25 cellular contexts compared by ENCODE assay signal in genomic region chr7:27764109-27764508, GRCh38. TPM values are rescaled to one million over a fixed set of nuclear protein-coding genes. Genes with fewer than 3 reads are reported as not detected.
A peak's percentile ranks its signal among the peaks of the same experiment; 100 is the strongest.
DNase-seq lines count a peak whose midpoint lies in the region; ATAC-seq, FAIRE-seq and TF ChIP-seq lines count a peak whose summit lies in the region.
"Had no signal": no experiment of that assay in that cellular context is flagged by ENCODE, and none has a peak within 500 bp of the region (broad histone marks: within the 10 kb centered on the region; RNA-seq: fewer than 3 reads in every experiment).

No MANE protein-coding gene starts in this region.

- no peak overlapping the region for H3K4me3 ChIP-seq in HepG2 (replicated peaks in 1 of 3; ENCODE audit: insufficient read depth in 1 of 3, low read depth in 2 of 3, low read length in 3 of 3)
- H3K4me3 ChIP-seq in right lobe of liver = no peak overlapping the region
- H3K4me3 ChIP-seq in endodermal cell (ENCODE audit: low read length) = peak overlapping the region; percentile 21
- H3K4me3 ChIP-seq: cardiac muscle cell, GM12878, SK-N-MC, thoracic aorta had no signal

- no peak for TF ChIP-seq CTCF in HepG2 (CRISPR knock-in tag; IDR thresholded peaks at IDR 0.05)
- TF ChIP-seq CTCF in right lobe of liver (IDR thresholded peaks at IDR 0.05) = no peak
- no peak for TF ChIP-seq CTCF in endodermal cell (conservative IDR thresholded peaks at IDR 0.05)

- H4K20me1 ChIP-seq in HepG2 (ENCODE audit: insufficient read depth, low read length) = peaks cover 3% of the 10 kb centered on the region; the same call in 1 of the 2 replicates

- no peak overlapping the region for H3K4me3 Mint-ChIP-seq in T-helper 17 cell
- H3K4me3 Mint-ChIP-seq in endodermal cell = peak overlapping the region; percentile 0
- H3K4me3 Mint-ChIP-seq: activated T-cell treated with anti-CD3 and anti-CD28 coated beads, Interleukin-2, amount 50 U/mL, for 4 hours; natural killer cell; stimulated activated memory B cell treated with anti-CD40 and anti-IgM and Interleukin-4, amounts not matched to agents 10 μg/mL and 1 μg/mL and 100 μg/mL, for 72 hours; T-helper 2 cell treated with Interferon-gamma antibody and Interleukin-4, amounts not matched to agents 5 μg/mL and 100 μg/mL, for 36 hours had no signal

- H3K27me3 ChIP-seq in HepG2 (ENCODE audit: control insufficient read depth in 1 of 2, insufficient read depth in 2 of 2, low read length in 2 of 2) (no peaks in the 10 kb centered on the region), right lobe of liver (no peaks in the 10 kb centered on the region), endodermal cell (ENCODE audit: control insufficient read depth, insufficient read depth, low read length, poor library complexity, severe bottlenecking) (no peaks in the 10 kb centered on the region)
- H3K27me3 ChIP-seq: cardiac muscle cell had no signal

- H3K36me3 Mint-ChIP-seq in T-helper 17 cell (ENCODE audit: low read depth) (peaks cover 5% of the 10 kb centered on the region), endodermal cell (ENCODE audit: low read depth) (peaks cover 48% of the 10 kb centered on the region)

- no peak overlapping the region for H3K4me2 ChIP-seq in HepG2 (ENCODE audit: low read depth, low read length)

- H3K9me3 ChIP-seq in HepG2 (ENCODE audit: low read length) (no peaks in the 10 kb centered on the region), right lobe of liver (no peaks in the 10 kb centered on the region), T-helper 17 cell (ENCODE audit: control insufficient read depth, low read length, poor library complexity, severe bottlenecking) (no peaks in the 10 kb centered on the region), endodermal cell (ENCODE audit: control insufficient read depth, low read length) (peaks cover 27% of the 10 kb centered on the region)
- H3K9me3 ChIP-seq: thoracic aorta had no signal

- FAIRE-seq in HepG2 (lab: Jason Lieb, UNC) = no peak
- FAIRE-seq: GM12878, H1 had no signal

- no TSS peak for BruUV-seq in HepG2 (replicated peaks; lab: Mats Ljungman, UMichigan)

- H3K27ac ChIP-seq in HepG2 (ENCODE audit: extremely low read length, insufficient read depth, low read length) (peak overlapping the region; percentile 17), right lobe of liver (no peak overlapping the region), endodermal cell (ENCODE audit: low read depth, low read length) (no peak overlapping the region)
- H3K27ac ChIP-seq: cardiac muscle cell, parathyroid adenoma, SK-N-MC, thoracic aorta had no signal

- ATAC-seq in HepG2 (no peak), right lobe of liver (no peak), T-helper 17 cell (no peak), GM21529 (IDR thresholded peaks at IDR 0.05; ENCODE audit: unreplicated experiment) (no peak)
- ATAC-seq: activated CD4-positive, CD25-positive, alpha-beta regulatory T cell treated with anti-CD3 and anti-CD28 coated beads, Interleukin-2, amount 50 U/mL, for 24 hours; activated T-cell treated with anti-CD3 and anti-CD28 coated beads, Interleukin-2, amount 50 U/mL, for 4 hours; esophagus mucosa; GM12878; natural killer cell; stimulated activated memory B cell treated with anti-CD40 and anti-IgM and Interleukin-4, amounts not matched to agents 10 μg/mL and 1 μg/mL and 100 μg/mL, for 72 hours had no signal

- H3K79me2 ChIP-seq in HepG2 (ENCODE audit: insufficient read depth, low read length) = peaks cover 10% of the 10 kb centered on the region

- peaks cover 14% of the 10 kb centered on the region for H3K4me1 ChIP-seq in HepG2 (ENCODE audit: insufficient read depth, low read length)
- no peaks in the 10 kb centered on the region for H3K4me1 ChIP-seq in right lobe of liver
- H3K4me1 ChIP-seq in endodermal cell (ENCODE audit: control insufficient read depth, insufficient read depth, low read length) = no peaks in the 10 kb centered on the region

- no peaks in the 10 kb centered on the region for H3K27me3 Mint-ChIP-seq in T-helper 17 cell
- H3K27me3 Mint-ChIP-seq in endodermal cell (ENCODE audit: insufficient read depth) = no peaks in the 10 kb centered on the region
- H3K27me3 Mint-ChIP-seq: stimulated activated memory B cell treated with anti-CD40 and anti-IgM and Interleukin-4, amounts not matched to agents 10 μg/mL and 1 μg/mL and 100 μg/mL, for 72 hours had no signal

- H3K4me1 Mint-ChIP-seq in T-helper 17 cell (peaks cover 20% of the 10 kb centered on the region), endodermal cell (peaks cover 10% of the 10 kb centered on the region)

- POLR2A ChIA-PET in HepG2 (lab: Yijun Ruan, JAX) = interaction anchor here (1.0 to 1.6 kb wide), 2 partner anchors 19 to 23 kb away, joined by 3 to 4 read pairs; no protein-coding TSS in a partner anchor

- TF ChIP-seq RAD21 in HepG2 (CRISPR knock-in tag; IDR thresholded peaks at IDR 0.05) = no peak

- intact Hi-C loops in HepG2 (cut with micrococcal nuclease; ENCODE audit: unreplicated experiment) (no loop called here), right lobe of liver (cut with DNase I) (no loop called here), posterior vena cava (cut with DNase I) (loop anchor here in 1 of 2 donors (10.0 kb wide), 1 partner anchor 549 kb away; no protein-coding TSS in a partner anchor)

- 72% methylated on average over 1 of the region's 1 CpG for WGBS in HepG2 (ENCODE audit: low lambda C conversion rate)
- 45% methylated on average over 1 of the region's 1 CpG for WGBS in right lobe of liver (ENCODE audit: insufficient coverage, low coverage, low lambda C conversion rate, missing lambda C conversion rate)
- WGBS in endodermal cell (ENCODE audit: insufficient coverage in 1 of 2, insufficient read length in 1 of 2), 2 experiments = 86% methylated on average over 1 of the region's 1 CpG; no CpG with 5 or more reads in 1 of the 2 experiments

- TF ChIP-seq POLR2A in HepG2 (IDR thresholded peaks at IDR 0.05; ENCODE audit: insufficient read depth in 1 of 2, low read depth in 2 of 2, low read length in 2 of 2) (no peak), right lobe of liver (IDR thresholded peaks at IDR 0.05) (no peak)

- H3K9ac ChIP-seq in HepG2 (ENCODE audit: insufficient read depth, low read depth, low read length) = no peak overlapping the region
- no peak overlapping the region for H3K9ac ChIP-seq in endodermal cell (ENCODE audit: extremely low read depth, low read length, poor library complexity, severe bottlenecking)
- H3K9ac ChIP-seq: parathyroid adenoma had no signal

- TF ChIP-seq EP300 in HepG2 (IDR thresholded peaks at IDR 0.05; ENCODE audit: low read depth in 2 of 2, low read length in 2 of 2) (no peak), HepG2 (CRISPR knock-in tag; IDR thresholded peaks at IDR 0.05; ENCODE audit: borderline replicate concordance) (no peak)

- peak overlapping the region; percentile 66 for H3K27ac Mint-ChIP-seq in T-helper 17 cell
- peak overlapping the region; percentile 27 for H3K27ac Mint-ChIP-seq in endodermal cell
- H3K27ac Mint-ChIP-seq: natural killer cell; stimulated activated memory B cell treated with anti-CD40 and anti-IgM and Interleukin-4, amounts not matched to agents 10 μg/mL and 1 μg/mL and 100 μg/mL, for 72 hours; T-helper 2 cell treated with Interferon-gamma antibody and Interleukin-4, amounts not matched to agents 5 μg/mL and 100 μg/mL, for 36 hours had no signal

- in situ Hi-C loops in HepG2 (cut with HindIII; ENCODE audit: extremely low pct_ligation_motif_present, low pct_unique_long_range_greater_than_20kb) = no loop called here

- DNase-seq in HepG2 (ENCODE audit: low spot score) (no peak), right lobe of liver (no peak), T-helper 17 cell (no peak), endodermal cell (no peak), GOT3 (lab: John Stamatoyannopoulos, UW) (no peak), NCI-H146 treated with DMSO at 0.1 percent for 48 hours (lab: John Stamatoyannopoulos, UW; ENCODE audit: unreplicated experiment) (no peak), posterior vena cava (ENCODE audit: low spot score) (no peak)
- DNase-seq: activated T-cell treated with anti-CD3 and anti-CD28 coated beads, Interleukin-2, amount 50 U/mL, for 4 hours; effector CD4-positive, alpha-beta T cell; natural killer cell; NCI-H1105; NCI-H510A; RPMI8226; stimulated activated CD4-positive, alpha-beta T cell treated with anti-CD3 and anti-CD28 coated beads, Interleukin-1b, Interleukin-23, amount 100 ng/mL, for 48 hours had no signal

- H3K9me3 Mint-ChIP-seq in endodermal cell = peaks cover 15% of the 10 kb centered on the region
- H3K9me3 Mint-ChIP-seq: activated T-cell treated with anti-CD3 and anti-CD28 coated beads, Interleukin-2, amount 50 U/mL, for 4 hours; natural killer cell; T-helper 2 cell treated with Interferon-gamma antibody and Interleukin-4, amounts not matched to agents 5 μg/mL and 100 μg/mL, for 36 hours had no signal

- CTCF ChIA-PET in HepG2 (lab: Yijun Ruan, JAX; ENCODE audit: low intra/inter-chr PET ratio, low total read pairs) = no interaction called here

- peaks cover 0 to 16% of the 10 kb centered on the region in 2 experiments; a peak in 2 of 5 replicates for H3K36me3 ChIP-seq in HepG2 (replicated peaks in 1 of 2; ENCODE audit: control insufficient read depth in 1 of 2, insufficient read depth in 2 of 2, low read length in 2 of 2)
- H3K36me3 ChIP-seq in right lobe of liver = peaks cover 0 to 2% (median under 1%) of the 10 kb centered on the region in 4 donors
- H3K36me3 ChIP-seq in endodermal cell (ENCODE audit: control insufficient read depth, insufficient read depth, low read length) = peaks cover 35% of the 10 kb centered on the region

- no peak overlapping the region for H2AFZ ChIP-seq in HepG2 (ENCODE audit: low read length)
- H2AFZ ChIP-seq: parathyroid adenoma had no signal

RNA-seq across cellular contexts. Expression of gene TAX1BP1, which starts 24.1 kb away (rescaled TPM):
- 98.9 and 177 TPM in 2 replicates for total RNA-seq in HepG2 (2016; rRNA removed; fragmentation: Illumina TruSeq; extraction: Trizol)
- total RNA-seq in HepG2 (2016; cell fraction: cytosol; rRNA removed; fragmentation: Illumina TruSeq; extraction: Trizol; ENCODE audit: low read depth) = 15.4 and 20.0 TPM in 2 replicates
- 99.7 and 175 TPM in 2 replicates for total RNA-seq in HepG2 (2016; cell fraction: insoluble cytoplasmic fraction; rRNA removed; fragmentation: Illumina TruSeq; extraction: Trizol)
- 41.7 and 45.4 TPM in 2 replicates for total RNA-seq in HepG2 (2016; cell fraction: membrane; rRNA removed; fragmentation: Illumina TruSeq; extraction: Trizol)
- 83.0 and 86.5 TPM in 2 replicates for total RNA-seq in HepG2 (2016; cell fraction: nucleus; rRNA removed; fragmentation: Illumina TruSeq; extraction: Trizol)
- polyA plus RNA-seq in HepG2 (2011; rRNA removed) = 78.8 and 95.2 TPM in 2 replicates
- 51.1 and 75.1 TPM in 2 replicates for polyA plus RNA-seq in HepG2 (2011; cell fraction: cytosol; rRNA removed)
- polyA plus RNA-seq in HepG2 (2011; cell fraction: nucleus; rRNA removed) = 20.4 and 20.8 TPM in 2 replicates
- 60.1 and 77.8 TPM in 2 replicates for polyA plus RNA-seq in HepG2 (2012)
- polyA plus RNA-seq in HepG2 (2016; cell fraction: cytosol; fragmentation: Illumina TruSeq; extraction: Trizol; ENCODE audit: low read depth) = 5.9 and 6.6 TPM in 2 replicates
- 137 and 142 TPM in 2 replicates for polyA plus RNA-seq in HepG2 (2016; cell fraction: insoluble cytoplasmic fraction; fragmentation: Illumina TruSeq; extraction: Trizol; ENCODE audit: low read depth)
- 15.0 and 16.7 TPM in 2 replicates for polyA plus RNA-seq in HepG2 (2016; cell fraction: membrane; fragmentation: Illumina TruSeq; extraction: Trizol; ENCODE audit: low read depth)
- polyA plus RNA-seq in HepG2 (2016; cell fraction: nucleus; fragmentation: Illumina TruSeq; extraction: Trizol; ENCODE audit: insufficient read depth, low read depth) = 48.0 and 52.6 TPM in 2 replicates
- polyA minus RNA-seq in HepG2 (2011; rRNA and poly(A)+ RNA removed; ENCODE audit: low replicate concordance) = 114 and 126 TPM in 2 replicates
- polyA minus RNA-seq in HepG2 (2011; cell fraction: cytosol; rRNA and poly(A)+ RNA removed) = 36.9 and 45.1 TPM in 2 replicates
- polyA minus RNA-seq in HepG2 (2011; cell fraction: nucleus; rRNA and poly(A)+ RNA removed) = 152 and 235 TPM in 2 replicates
- 10 to 100 TPM; 39.2 to 63.8 (median 47.4) TPM for total RNA-seq in right lobe of liver
- total RNA-seq in T-helper 17 cell = 100 to 1,000 TPM; 117 to 131 TPM
- total RNA-seq in endodermal cell = 100 to 1,000 TPM; 100 to 114 TPM
- polyA plus RNA-seq in endodermal cell (2013, experiment 1 of 2) = 82.4 TPM
- polyA plus RNA-seq in endodermal cell (2013, experiment 2 of 2) = 89.1 TPM
- 100 to 1,000 TPM in 1 of 2 donors, 10 to 100 TPM in 1; 93.0 to 131 TPM for total RNA-seq in posterior vena cava
